Comparison of ENCODE assay signal across 26 cellular contexts in the genomic region with DNA sequence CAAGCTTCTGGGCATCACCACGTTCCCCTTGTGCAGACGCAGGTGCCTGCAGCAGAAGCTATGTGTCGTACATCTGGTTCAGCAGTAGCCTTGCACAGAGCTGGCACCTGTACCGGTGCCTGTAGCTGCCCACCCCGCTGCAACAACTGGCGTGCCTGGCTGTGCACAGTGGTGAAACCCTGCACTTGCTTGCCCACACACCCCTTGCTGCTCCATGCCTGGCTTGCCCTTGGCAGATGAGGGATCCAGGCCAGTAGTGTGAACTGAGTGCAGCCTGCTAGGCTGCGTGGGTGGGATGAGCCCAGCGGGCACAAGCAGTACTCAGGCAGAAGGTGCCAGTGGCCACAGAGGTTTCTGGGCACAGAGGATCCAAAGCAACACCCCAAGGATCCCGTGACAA.
"Had no signal": no experiment of that assay in that cellular context is flagged by ENCODE, and none has a peak within 500 bp of the region (broad histone marks: within the 10 kb centered on the region; RNA-seq: fewer than 3 reads in every experiment).

No MANE protein-coding gene starts in this region.

- H3K9me3 ChIP-seq: gastrocnemius medialis had no signal

- H3K4me1 ChIP-seq: foreskin keratinocyte had no signal

- H3K4me3 ChIP-seq: coronary artery, dorsolateral prefrontal cortex, gastrocnemius medialis had no signal

- H3K36me3 ChIP-seq: brain microvascular endothelial cell, gastrocnemius medialis had no signal

- DNase-seq: activated CD4-positive, alpha-beta T cell treated with anti-CD3 and anti-CD28 coated beads for 1 hour; activated CD4-positive, alpha-beta T cell treated with anti-CD3 and anti-CD28 coated beads for 4 hours; activated CD4-positive, alpha-beta T cell treated with anti-CD3 and anti-CD28 coated beads, Interleukin-2, amount 10 ng/mL, durations not matched to agents 7 days and 5 days; activated CD4-positive, alpha-beta T cell treated with anti-CD3 and anti-CD28 coated beads, Interleukin-2, amount 50 U/mL, for 4 hours; activated CD8-positive, alpha-beta memory T cell treated with anti-CD3 and anti-CD28 coated beads for 24 hours; activated CD8-positive, alpha-beta T cell treated with anti-CD3 and anti-CD28 coated beads for 36 hours; activated effector memory CD4-positive, alpha-beta T cell treated with Interleukin-2 at 50 U/mL for 16 hours; activated gamma-delta T cell treated with Interleukin-2 at 50 U/mL for 16 hours; activated naive CD4-positive, alpha-beta T cell treated with anti-CD3 and anti-CD28 coated beads, Interleukin-2, amount 50 U/mL, for 16 hours; activated naive CD4-positive, alpha-beta T cell treated with Interleukin-2 at 50 U/mL for 16 hours; activated T-cell treated with anti-CD3 and anti-CD28 coated beads, Interleukin-2, amount 50 U/mL, for 4 hours; amniotic stem cell; brain microvascular endothelial cell; dorsolateral prefrontal cortex; effector memory CD4-positive, alpha-beta T cell; endodermal cell; foreskin keratinocyte; glutamatergic neuron; T-helper 1 cell; T-helper 17 cell; T1000 had no signal

- ATAC-seq: activated T-helper 17 cell treated with anti-CD3 and anti-CD28 coated beads, Interleukin-2, amount 50 U/mL, for 72 hours; esophagus mucosa; foreskin keratinocyte; T-helper 17 cell; WTC11 had no signal

- H3K27me3 ChIP-seq: brain microvascular endothelial cell, dorsolateral prefrontal cortex, foreskin keratinocyte, gastrocnemius medialis had no signal

- H3K27ac ChIP-seq: brain microvascular endothelial cell, coronary artery, dorsolateral prefrontal cortex, foreskin keratinocyte had no signal
